In the genomic region with DNA sequence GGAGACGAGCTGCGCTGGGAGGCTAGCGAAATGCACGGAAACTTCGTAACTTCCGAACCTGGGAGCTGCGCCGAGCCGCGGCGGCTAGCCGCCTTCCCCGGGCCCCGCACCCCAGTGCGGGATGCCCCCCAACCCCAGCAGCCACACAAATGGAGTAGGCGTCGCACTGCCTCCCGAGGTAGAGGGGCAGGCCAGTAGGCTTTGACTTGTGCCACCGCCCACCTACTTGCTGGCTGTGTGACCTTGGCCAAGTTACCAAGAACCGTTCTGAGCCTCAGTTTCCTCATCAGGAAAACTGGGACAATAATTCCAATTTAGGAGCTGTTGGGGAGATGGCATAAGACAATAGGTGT, we compare ENCODE assay signal across 8 cellular contexts. TPM values are rescaled to one million over a fixed set of nuclear protein-coding genes. Genes with fewer than 3 reads are reported as not detected.
DNase-seq lines count a peak whose midpoint lies in the region; ATAC-seq, FAIRE-seq and TF ChIP-seq lines count a peak whose summit lies in the region.

No MANE protein-coding gene starts in this region.

- ATAC-seq in activated CD8-positive, alpha-beta memory T cell treated with anti-CD3 and anti-CD28 coated beads, Interleukin-2, amount 10 ng/mL, durations not matched to agents 7 days and 5 days: no peak
- no peak for ATAC-seq in lower lobe of right lung

- H3K9ac ChIP-seq in astrocyte (ENCODE audit: low read length): peak overlapping the region; percentile 33

- TF ChIP-seq CTCF in astrocyte (IDR thresholded peaks at IDR 0.05; ENCODE audit: insufficient read depth, low read depth, low read length) (no peak), lower lobe of right lung (IDR thresholded peaks at IDR 0.05) (no peak), tibial artery (IDR thresholded peaks at IDR 0.05) (no peak)

- H3K9me3 ChIP-seq in astrocyte (ENCODE audit: insufficient read depth, low read depth, low read length) (no peaks in the 10 kb centered on the region), lower lobe of right lung (no peaks in the 10 kb centered on the region), tibial artery (no peaks in the 10 kb centered on the region)

- FAIRE-seq in astrocyte (lab: Jason Lieb, UNC): no peak

- peak overlapping the region; percentile 74 for H3K4me3 ChIP-seq in astrocyte (ENCODE audit: insufficient read depth, low read depth, low read length)
- peak overlapping the region; percentile 88 for H3K4me3 ChIP-seq in lower lobe of right lung
- H3K4me3 ChIP-seq in tibial artery: peak overlapping the region; percentile 94 to 98

- peak overlapping the region; percentile 82 for H3K4me2 ChIP-seq in astrocyte (ENCODE audit: low read length)

- H3K79me2 ChIP-seq in astrocyte (ENCODE audit: insufficient read depth, low read length): no peaks in the 10 kb centered on the region

- H3K27ac Mint-ChIP-seq in activated CD8-positive, alpha-beta memory T cell treated with anti-CD3 and anti-CD28 coated beads, Interleukin-2, amount 10 ng/mL, durations not matched to agents 7 days and 5 days: no peak overlapping the region
- no peak overlapping the region for H3K27ac Mint-ChIP-seq in astrocyte (ENCODE audit: unreplicated experiment)

- peak overlapping the region; percentile 72 for H3K4me3 Mint-ChIP-seq in activated CD8-positive, alpha-beta memory T cell treated with anti-CD3 and anti-CD28 coated beads, Interleukin-2, amount 10 ng/mL, durations not matched to agents 7 days and 5 days
- H3K4me3 Mint-ChIP-seq in astrocyte (ENCODE audit: unreplicated experiment): peak overlapping the region; percentile 74

- peak overlapping the region; percentile 80 for H2AFZ ChIP-seq in astrocyte (ENCODE audit: low read depth, low read length)

- H3K4me1 ChIP-seq in astrocyte (ENCODE audit: insufficient read depth, low read length) (peaks cover 3% of the 10 kb centered on the region), lower lobe of right lung (peaks cover 4% of the 10 kb centered on the region), tibial artery (peaks cover 0 to 21% (median 12%) of the 10 kb centered on the region in 4 donors)

- H3K27me3 ChIP-seq in astrocyte (ENCODE audit: insufficient read depth, low read length): peaks cover 14% of the 10 kb centered on the region
- H3K27me3 ChIP-seq in lower lobe of right lung (ENCODE audit: low read depth): no peaks in the 10 kb centered on the region
- H3K27me3 ChIP-seq in tibial artery: no peaks in the 10 kb centered on the region

- H3K4me1 Mint-ChIP-seq in activated CD8-positive, alpha-beta memory T cell treated with anti-CD3 and anti-CD28 coated beads, Interleukin-2, amount 10 ng/mL, durations not matched to agents 7 days and 5 days: peaks cover 26% of the 10 kb centered on the region
- no peaks in the 10 kb centered on the region for H3K4me1 Mint-ChIP-seq in astrocyte (ENCODE audit: low read depth, unreplicated experiment)

- H3K36me3 Mint-ChIP-seq in activated CD8-positive, alpha-beta memory T cell treated with anti-CD3 and anti-CD28 coated beads, Interleukin-2, amount 10 ng/mL, durations not matched to agents 7 days and 5 days: no peaks in the 10 kb centered on the region
- no peaks in the 10 kb centered on the region for H3K36me3 Mint-ChIP-seq in astrocyte (ENCODE audit: low read depth, unreplicated experiment)

- peaks cover 16% of the 10 kb centered on the region for H4K20me1 ChIP-seq in astrocyte (ENCODE audit: insufficient read depth, low read length)

- no peaks in the 10 kb centered on the region for H3K9me3 Mint-ChIP-seq in activated CD8-positive, alpha-beta memory T cell treated with anti-CD3 and anti-CD28 coated beads, Interleukin-2, amount 10 ng/mL, durations not matched to agents 7 days and 5 days (ENCODE audit: low read depth)
- H3K9me3 Mint-ChIP-seq in astrocyte (ENCODE audit: unreplicated experiment): no peaks in the 10 kb centered on the region

- H3K27ac ChIP-seq in astrocyte (ENCODE audit: low read depth, low read length): no peak overlapping the region
- H3K27ac ChIP-seq in lower lobe of right lung: peak overlapping the region; percentile 57
- peak overlapping the region; percentile 60 to 67 for H3K27ac ChIP-seq in tibial artery

- no peaks in the 10 kb centered on the region for H3K36me3 ChIP-seq in astrocyte (ENCODE audit: insufficient read depth, low read length)
- no peaks in the 10 kb centered on the region for H3K36me3 ChIP-seq in lower lobe of right lung
- no peaks in the 10 kb centered on the region for H3K36me3 ChIP-seq in tibial artery

- no peak for DNase-seq in activated CD8-positive, alpha-beta memory T cell treated with anti-CD3 and anti-CD28 coated beads, Interleukin-2, amount 10 ng/mL, durations not matched to agents 7 days and 5 days
- DNase-seq in activated CD8-positive, alpha-beta memory T cell treated with anti-CD3 and anti-CD28 coated beads, Interleukin-2, amount 50 U/mL, for 48 hours: no peak
- DNase-seq in astrocyte (ENCODE audit: low read depth) (no peak), lower lobe of right lung (no peak), tibial artery (no peak), HPDE6-E6E7 (ENCODE audit: extremely low spot score) (no peak), NCI-H146 (lab: John Stamatoyannopoulos, UW) (no peak), NCI-H1436 (lab: John Stamatoyannopoulos, UW) (no peak)

- CTCF ChIA-PET in activated CD8-positive, alpha-beta memory T cell treated with anti-CD3 and anti-CD28 coated beads, Interleukin-2, amount 10 ng/mL, durations not matched to agents 7 days and 5 days (lab: Charles Lee): interaction anchor here (1.0 to 2.2 kb wide), 6 partner anchors 9 to 120 kb away, joined by 3 to 7 read pairs (median 4); no protein-coding TSS in a partner anchor

- peaks cover 3% of the 10 kb centered on the region for H3K27me3 Mint-ChIP-seq in activated CD8-positive, alpha-beta memory T cell treated with anti-CD3 and anti-CD28 coated beads, Interleukin-2, amount 10 ng/mL, durations not matched to agents 7 days and 5 days
- H3K27me3 Mint-ChIP-seq in astrocyte (ENCODE audit: low read depth, unreplicated experiment): peaks cover 15% of the 10 kb centered on the region

- intact Hi-C loops in lower lobe of right lung (cut with DNase I) (no loop called here), tibial artery (cut with DNase I; ENCODE audit: low total_unique reads) (no loop called here)

RNA-seq across cellular contexts. Expression of a gene that starts 0.5 kb away (rescaled TPM):
- 10 to 100 TPM; 19.3 to 27.4 TPM for total RNA-seq in activated CD8-positive, alpha-beta memory T cell treated with anti-CD3 and anti-CD28 coated beads, Interleukin-2, amount 10 ng/mL, durations not matched to agents 7 days and 5 days
- 11.4 and 13.1 TPM in 2 replicates for total RNA-seq in astrocyte
- 23.7 TPM for total RNA-seq in lower lobe of right lung
